In the genomic region with DNA sequence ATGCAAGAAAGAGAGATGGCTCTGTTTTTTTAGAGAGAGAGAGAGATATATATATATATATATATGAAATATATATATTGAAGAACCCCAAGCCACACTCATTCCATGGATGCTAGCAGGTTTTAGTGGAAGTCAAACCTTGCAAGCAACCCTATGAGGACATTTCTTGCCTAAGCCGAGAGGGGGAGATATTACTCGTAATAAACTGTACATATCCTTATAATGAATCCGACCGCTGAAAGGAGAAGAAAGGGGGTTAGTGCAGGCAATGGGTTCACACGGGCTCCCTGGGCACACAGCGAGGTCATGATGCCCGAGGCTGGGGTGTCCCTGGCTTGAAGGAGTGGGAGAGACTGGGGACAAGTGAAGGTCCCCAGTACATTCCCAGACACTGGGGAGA, we compare ENCODE assay signal across 1 cellular context.
TF ChIP-seq lines count a peak whose summit lies in the region.

No MANE protein-coding gene starts in this region.

TF ChIP-seq in SK-N-SH, 30 proteins besides CTCF, POLR2A, EP300 and RAD21 (continued from another document):
- TF ChIP-seq, protein P1, sequence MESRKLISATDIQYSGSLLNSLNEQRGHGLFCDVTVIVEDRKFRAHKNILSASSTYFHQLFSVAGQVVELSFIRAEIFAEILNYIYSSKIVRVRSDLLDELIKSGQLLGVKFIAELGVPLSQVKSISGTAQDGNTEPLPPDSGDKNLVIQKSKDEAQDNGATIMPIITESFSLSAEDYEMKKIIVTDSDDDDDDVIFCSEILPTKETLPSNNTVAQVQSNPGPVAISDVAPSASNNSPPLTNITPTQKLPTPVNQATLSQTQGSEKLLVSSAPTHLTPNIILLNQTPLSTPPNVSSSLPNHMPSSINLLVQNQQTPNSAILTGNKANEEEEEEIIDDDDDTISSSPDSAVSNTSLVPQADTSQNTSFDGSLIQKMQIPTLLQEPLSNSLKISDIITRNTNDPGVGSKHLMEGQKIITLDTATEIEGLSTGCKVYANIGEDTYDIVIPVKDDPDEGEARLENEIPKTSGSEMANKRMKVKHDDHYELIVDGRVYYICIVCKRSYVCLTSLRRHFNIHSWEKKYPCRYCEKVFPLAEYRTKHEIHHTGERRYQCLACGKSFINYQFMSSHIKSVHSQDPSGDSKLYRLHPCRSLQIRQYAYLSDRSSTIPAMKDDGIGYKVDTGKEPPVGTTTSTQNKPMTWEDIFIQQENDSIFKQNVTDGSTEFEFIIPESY (IDR thresholded peaks at IDR 0.05; ENCODE audit: borderline replicate concordance, low read depth): no peak
- TF ChIP-seq, protein P2, sequence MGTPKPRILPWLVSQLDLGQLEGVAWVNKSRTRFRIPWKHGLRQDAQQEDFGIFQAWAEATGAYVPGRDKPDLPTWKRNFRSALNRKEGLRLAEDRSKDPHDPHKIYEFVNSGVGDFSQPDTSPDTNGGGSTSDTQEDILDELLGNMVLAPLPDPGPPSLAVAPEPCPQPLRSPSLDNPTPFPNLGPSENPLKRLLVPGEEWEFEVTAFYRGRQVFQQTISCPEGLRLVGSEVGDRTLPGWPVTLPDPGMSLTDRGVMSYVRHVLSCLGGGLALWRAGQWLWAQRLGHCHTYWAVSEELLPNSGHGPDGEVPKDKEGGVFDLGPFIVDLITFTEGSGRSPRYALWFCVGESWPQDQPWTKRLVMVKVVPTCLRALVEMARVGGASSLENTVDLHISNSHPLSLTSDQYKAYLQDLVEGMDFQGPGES (IDR thresholded peaks at IDR 0.05; ENCODE audit: low read depth, low read length): no peak
- TF ChIP-seq MXI1 (IDR thresholded peaks at IDR 0.05; ENCODE audit: low read depth, low read length): no peak
- no peak for TF ChIP-seq CHD2 (IDR thresholded peaks at IDR 0.05; ENCODE audit: low read length, partially characterized antibody)
- TF ChIP-seq, protein P3, sequence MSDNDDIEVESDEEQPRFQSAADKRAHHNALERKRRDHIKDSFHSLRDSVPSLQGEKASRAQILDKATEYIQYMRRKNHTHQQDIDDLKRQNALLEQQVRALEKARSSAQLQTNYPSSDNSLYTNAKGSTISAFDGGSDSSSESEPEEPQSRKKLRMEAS (IDR thresholded peaks at IDR 0.05; ENCODE audit: low read depth): no peak
- TF ChIP-seq SMC3 (IDR thresholded peaks at IDR 0.05; ENCODE audit: low read depth, low read length): no peak
